ENCODE assay signal across 11 cellular contexts in genomic region chr20:24950128-24950835, GRCh38. TPM values are rescaled to one million over a fixed set of nuclear protein-coding genes. Genes with fewer than 3 reads are reported as not detected.
DNase-seq lines count a peak whose midpoint lies in the region; ATAC-seq and TF ChIP-seq lines count a peak whose summit lies in the region.
"Had no signal": no experiment of that assay in that cellular context is flagged by ENCODE, and none has a peak within 500 bp of the region (broad histone marks: within the 10 kb centered on the region; RNA-seq: fewer than 3 reads in every experiment).

No MANE protein-coding gene starts in this region.

- peaks cover 25% of the 10 kb centered on the region for H3K9me3 Mint-ChIP-seq in activated CD8-positive, alpha-beta T cell treated with anti-CD3 and anti-CD28 coated beads, Interleukin-2, amount 10 ng/mL, durations not matched to agents 7 days and 5 days (ENCODE audit: insufficient read depth)
- peaks cover 5 to 21% (median 15%) of the 10 kb centered on the region in 6 donors for H3K9me3 Mint-ChIP-seq in immature natural killer cell
- H3K9me3 Mint-ChIP-seq in stimulated activated effector memory CD8-positive, alpha-beta T cell treated with anti-CD3 and anti-CD28 coated beads, Interleukin-12 subunit alpha, Interleukin-12 subunit beta, amount 100 ng/mL, for 72 hours = peaks cover 10% of the 10 kb centered on the region

- peak overlapping the region; percentile 83 for H3K4me3 Mint-ChIP-seq in activated CD8-positive, alpha-beta T cell treated with anti-CD3 and anti-CD28 coated beads, Interleukin-2, amount 10 ng/mL, durations not matched to agents 7 days and 5 days
- H3K4me3 Mint-ChIP-seq in immature natural killer cell = peak overlapping the region; percentile 96 to 99 (median 98)
- H3K4me3 Mint-ChIP-seq in stimulated activated effector memory CD8-positive, alpha-beta T cell treated with anti-CD3 and anti-CD28 coated beads, Interleukin-12 subunit alpha, Interleukin-12 subunit beta, amount 100 ng/mL, for 72 hours = peak overlapping the region; percentile 99

- peaks cover 58% of the 10 kb centered on the region for H3K36me3 Mint-ChIP-seq in activated CD8-positive, alpha-beta T cell treated with anti-CD3 and anti-CD28 coated beads, Interleukin-2, amount 10 ng/mL, durations not matched to agents 7 days and 5 days (ENCODE audit: low read depth)
- peaks cover 32 to 50% (median 39%) of the 10 kb centered on the region in 3 donors for H3K36me3 Mint-ChIP-seq in immature natural killer cell
- peaks cover 77% of the 10 kb centered on the region for H3K36me3 Mint-ChIP-seq in stimulated activated effector memory CD8-positive, alpha-beta T cell treated with anti-CD3 and anti-CD28 coated beads, Interleukin-12 subunit alpha, Interleukin-12 subunit beta, amount 100 ng/mL, for 72 hours

- POLR2A ChIA-PET in activated CD8-positive, alpha-beta T cell treated with anti-CD3 and anti-CD28 coated beads, Interleukin-2, amount 10 ng/mL, durations not matched to agents 7 days and 5 days (lab: Charles Lee) = no interaction called here

- CTCF ChIA-PET in activated CD8-positive, alpha-beta T cell treated with anti-CD3 and anti-CD28 coated beads, Interleukin-2, amount 10 ng/mL, durations not matched to agents 7 days and 5 days (lab: Charles Lee) = interaction anchor here (0.9 to 7.1 kb wide), 3 partner anchors 13 to 44 kb away, joined by 3 to 39 read pairs (median 3); no protein-coding TSS in a partner anchor

- H3K27ac ChIP-seq in WERI-Rb-1 (no peak overlapping the region), osteoblast (ENCODE audit: low read depth, low read length) (no peak overlapping the region)
- H3K27ac ChIP-seq: tibial artery had no signal

- no peaks in the 10 kb centered on the region for H3K79me2 ChIP-seq in osteoblast (ENCODE audit: insufficient read depth, low read length)

- H3K27me3 Mint-ChIP-seq in activated CD8-positive, alpha-beta T cell treated with anti-CD3 and anti-CD28 coated beads, Interleukin-2, amount 10 ng/mL, durations not matched to agents 7 days and 5 days (ENCODE audit: low read depth) = no peaks in the 10 kb centered on the region
- peaks cover 40 to 71% (median 66%) of the 10 kb centered on the region in 3 donors for H3K27me3 Mint-ChIP-seq in immature natural killer cell (ENCODE audit: low read depth in 3 of 3)

- H4K20me1 ChIP-seq in osteoblast (ENCODE audit: insufficient read depth, low read length) = no peaks in the 10 kb centered on the region

- no peaks in the 10 kb centered on the region for H3K9me3 ChIP-seq in WERI-Rb-1 (ENCODE audit: severe bottlenecking)
- no peaks in the 10 kb centered on the region for H3K9me3 ChIP-seq in osteoblast (ENCODE audit: low read depth, low read length)

- H3K27ac Mint-ChIP-seq in activated CD8-positive, alpha-beta T cell treated with anti-CD3 and anti-CD28 coated beads, Interleukin-2, amount 10 ng/mL, durations not matched to agents 7 days and 5 days = peak overlapping the region; percentile 98
- peak overlapping the region; percentile 98 to 100 (median 99) for H3K27ac Mint-ChIP-seq in immature natural killer cell
- peak overlapping the region; percentile 98 for H3K27ac Mint-ChIP-seq in stimulated activated effector memory CD8-positive, alpha-beta T cell treated with anti-CD3 and anti-CD28 coated beads, Interleukin-12 subunit alpha, Interleukin-12 subunit beta, amount 100 ng/mL, for 72 hours

- no peak overlapping the region for H2AFZ ChIP-seq in osteoblast (ENCODE audit: low read length)

- H3K4me1 ChIP-seq in osteoblast (ENCODE audit: insufficient read depth, low read length) = no peaks in the 10 kb centered on the region
- H3K4me1 ChIP-seq: tibial artery had no signal

- H3K4me3 ChIP-seq in H7 (ENCODE audit: insufficient read depth, low read depth, low read length) (no peak overlapping the region), WERI-Rb-1 (ENCODE audit: low read depth, low read length) (no peak overlapping the region), osteoblast (ENCODE audit: insufficient read depth, low read length) (no peak overlapping the region)
- H3K4me3 ChIP-seq: tibial artery had no signal

- TF ChIP-seq CTCF in WERI-Rb-1 (IDR thresholded peaks at IDR 0.05; ENCODE audit: low read depth, low read length) (no peak), osteoblast (IDR thresholded peaks at IDR 0.05; ENCODE audit: extremely low read depth, low read depth, low read length) (no peak)

- H3K27me3 ChIP-seq in H7 (ENCODE audit: control insufficient read depth, insufficient read depth, low read length) (no peaks in the 10 kb centered on the region), WERI-Rb-1 (ENCODE audit: insufficient read depth, low read depth, severe bottlenecking) (no peaks in the 10 kb centered on the region), osteoblast (ENCODE audit: insufficient read depth, low read length) (no peaks in the 10 kb centered on the region)

- no peaks in the 10 kb centered on the region for H3K36me3 ChIP-seq in H7 (replicated peaks; ENCODE audit: control insufficient read depth, insufficient read depth, low read length)
- H3K36me3 ChIP-seq in WERI-Rb-1 = no peaks in the 10 kb centered on the region; the same call in 1 of the 2 replicates
- H3K36me3 ChIP-seq in osteoblast (ENCODE audit: insufficient read depth, low read length) = no peaks in the 10 kb centered on the region
- H3K36me3 ChIP-seq: tibial artery had no signal

- peak; percentile 37 for DNase-seq in H7
- DNase-seq in activated CD8-positive, alpha-beta T cell treated with anti-CD3 and anti-CD28 coated beads, Interleukin-2, amount 10 ng/mL, durations not matched to agents 7 days and 5 days = no peak
- peak in 2 of 3 donors; percentile 42 to 53 for DNase-seq in immature natural killer cell
- DNase-seq in stimulated activated effector memory CD8-positive, alpha-beta T cell treated with anti-CD3 and anti-CD28 coated beads, Interleukin-12 subunit alpha, Interleukin-12 subunit beta, amount 100 ng/mL, for 72 hours (ENCODE audit: low spot score in 2 of 2) = no peak
- no peak for DNase-seq in WERI-Rb-1
- DNase-seq in osteoblast (ENCODE audit: insufficient read length, low spot score, missing footprints) = no peak
- DNase-seq in NAMALWA (ENCODE audit: low spot score) = no peak
- DNase-seq: central memory CD4-positive, alpha-beta T cell; NCI-H1092; NCI-H510A; tibial artery had no signal

- peaks cover 79% of the 10 kb centered on the region for H3K4me1 Mint-ChIP-seq in activated CD8-positive, alpha-beta T cell treated with anti-CD3 and anti-CD28 coated beads, Interleukin-2, amount 10 ng/mL, durations not matched to agents 7 days and 5 days (ENCODE audit: low read depth)
- peaks cover 80 to 82% of the 10 kb centered on the region in 2 donors for H3K4me1 Mint-ChIP-seq in immature natural killer cell
- peaks cover 77% of the 10 kb centered on the region for H3K4me1 Mint-ChIP-seq in stimulated activated effector memory CD8-positive, alpha-beta T cell treated with anti-CD3 and anti-CD28 coated beads, Interleukin-12 subunit alpha, Interleukin-12 subunit beta, amount 100 ng/mL, for 72 hours

- no peak overlapping the region for H3K4me2 ChIP-seq in osteoblast (ENCODE audit: insufficient read depth, low read length)

- no peak for ATAC-seq in activated CD8-positive, alpha-beta T cell treated with anti-CD3 and anti-CD28 coated beads, Interleukin-2, amount 10 ng/mL, durations not matched to agents 7 days and 5 days
- ATAC-seq in stimulated activated effector memory CD8-positive, alpha-beta T cell treated with anti-CD3 and anti-CD28 coated beads, Interleukin-12 subunit alpha, Interleukin-12 subunit beta, amount 100 ng/mL, for 72 hours = peak; percentile 24

RNA-seq across cellular contexts. Expression of gene CST7, which starts 1.2 kb away (rescaled TPM):
- total RNA-seq in H7 (2014; rRNA removed; shearing (Covaris generic)) = not detected in 2 replicates
- total RNA-seq in activated CD8-positive, alpha-beta T cell treated with anti-CD3 and anti-CD28 coated beads, Interleukin-2, amount 10 ng/mL, durations not matched to agents 7 days and 5 days = 10 to 100 TPM; 43.9 to 47.5 TPM
- 1,000 to 10,000 TPM; 2,262 to 2,521 (median 2,438) TPM for polyA plus RNA-seq in immature natural killer cell
- not detected in 2 replicates for total RNA-seq in osteoblast

RNA-seq across cellular contexts. Expression of gene APMAP, which starts 42.3 kb away (rescaled TPM):
- total RNA-seq in H7 (2014; rRNA removed; shearing (Covaris generic)) = 63.5 and 69.0 TPM in 2 replicates
- 10 to 100 TPM; 43.2 to 44.0 TPM for total RNA-seq in activated CD8-positive, alpha-beta T cell treated with anti-CD3 and anti-CD28 coated beads, Interleukin-2, amount 10 ng/mL, durations not matched to agents 7 days and 5 days
- 1,000 to 10,000 TPM in 1 of 3 donors, 100 to 1,000 TPM in 2; 649 to 1,111 (median 667) TPM for polyA plus RNA-seq in immature natural killer cell
- 69.2 and 70.2 TPM in 2 replicates for total RNA-seq in osteoblast

Comparison
In these comparisons a context has a peak if more than half of its experiments do, and no peak if none do; other contexts are left out.
1. DNase-seq: peak in H7 (single experiment) and immature natural killer cell (2 of 3); none in activated CD8-positive, alpha-beta T cell treated with anti-CD3 and anti-CD28 coated beads, Interleukin-2, amount 10 ng/mL, durations not matched to agents 7 days and 5 days (single experiment), stimulated activated effector memory CD8-positive, alpha-beta T cell treated with anti-CD3 and anti-CD28 coated beads, Interleukin-12 subunit alpha, Interleukin-12 subunit beta, amount 100 ng/mL, for 72 hours (0 of 2), WERI-Rb-1 (single experiment), osteoblast (single experiment) and NAMALWA (single experiment).
2. RNA of gene CST7, which starts 1.2 kb away (total RNA-seq): 43.9 to 47.5 TPM in activated CD8-positive, alpha-beta T cell treated with anti-CD3 and anti-CD28 coated beads, Interleukin-2, amount 10 ng/mL, durations not matched to agents 7 days and 5 days; not detected in H7 and not detected in osteoblast; every median in the first group is over 10 times any median in the second.
3. Peak in every context shown above with its lines, with median percentiles within 50 percentile points of each other: H3K27ac Mint-ChIP-seq and H3K4me3 Mint-ChIP-seq.